In the genomic region with DNA sequence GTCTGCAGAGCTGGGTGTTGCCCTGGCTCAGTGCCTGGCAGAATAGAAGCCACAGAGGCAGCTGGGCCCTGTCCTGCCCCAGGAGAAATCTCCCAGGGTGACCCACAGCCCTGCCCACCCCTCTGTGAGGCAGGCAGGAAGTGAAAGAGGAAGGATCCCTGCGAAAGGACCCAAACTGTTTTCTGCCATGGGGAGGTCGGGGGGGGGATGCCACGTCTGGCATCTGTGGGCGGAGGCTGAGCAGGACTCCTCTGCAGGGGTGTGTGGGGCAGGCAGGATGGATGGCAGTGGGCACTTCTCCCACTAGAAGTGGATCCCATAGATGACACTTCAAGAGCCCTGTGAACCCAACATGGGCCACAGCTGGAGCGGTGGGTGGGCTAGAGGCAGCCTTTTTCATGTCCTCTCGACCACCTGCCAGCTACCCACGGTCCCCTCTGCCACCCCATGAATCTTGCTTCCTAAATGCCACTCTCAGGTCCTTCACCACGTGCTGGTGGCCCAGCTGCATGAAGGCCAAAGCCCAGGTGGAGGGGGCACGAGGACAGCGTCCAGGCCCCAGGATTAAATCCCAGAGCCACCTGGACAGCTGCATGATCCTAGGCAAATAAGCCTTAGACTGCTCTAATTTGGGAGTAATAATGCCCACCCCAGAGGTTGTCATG, we compare ENCODE assay signal across 13 cellular contexts. TPM values are rescaled to one million over a fixed set of nuclear protein-coding genes. Genes with fewer than 3 reads are reported as not detected.
A peak's percentile ranks its signal among the peaks of the same experiment; 100 is the strongest.
DNase-seq lines count a peak whose midpoint lies in the region; ATAC-seq and TF ChIP-seq lines count a peak whose summit lies in the region.
"Had no signal": no experiment of that assay in that cellular context is flagged by ENCODE, and none has a peak within 500 bp of the region (broad histone marks: within the 10 kb centered on the region; RNA-seq: fewer than 3 reads in every experiment).

No MANE protein-coding gene starts in this region.

- H3K27ac ChIP-seq in GM23338 (ENCODE audit: low read depth), result no peak overlapping the region
- no peak overlapping the region for H3K27ac ChIP-seq in smooth muscle cell (ENCODE audit: low read depth)
- H3K27ac ChIP-seq: body of pancreas, heart right ventricle had no signal

- H3K36me3 ChIP-seq in GM23338 (ENCODE audit: insufficient read depth) (no peaks in the 10 kb centered on the region), smooth muscle cell (ENCODE audit: low read depth) (no peaks in the 10 kb centered on the region)
- H3K36me3 ChIP-seq: heart right ventricle had no signal

- peaks cover 28% of the 10 kb centered on the region for H3K27me3 Mint-ChIP-seq in GM23338 (ENCODE audit: insufficient read depth, low read depth, poor library complexity)

- H3K4me3 ChIP-seq in GM23338 (no peak overlapping the region), smooth muscle cell (no peak overlapping the region)
- H3K4me3 ChIP-seq: body of pancreas, heart right ventricle had no signal

- peaks cover 37% of the 10 kb centered on the region for H3K4me1 ChIP-seq in GM23338 (ENCODE audit: insufficient read depth)
- peaks cover 33% of the 10 kb centered on the region for H3K4me1 ChIP-seq in smooth muscle cell (ENCODE audit: low read depth)

- no peaks in the 10 kb centered on the region; the same call in 2 of the 3 replicates for H3K9me3 Mint-ChIP-seq in GM23338
- H3K9me3 Mint-ChIP-seq: activated T-helper 1 cell treated with anti-CD3 and anti-CD28 coated beads, Interleukin-12 subunit alpha, Interleukin-12 subunit beta, Interleukin-2, Interleukin-4 antibody, amounts not matched to agents 30 ng/mL and 10 ng/mL and 1 ng/mL, durations not matched to agents 14 hours and 24 hours and 36 hours had no signal

- no peaks in the 10 kb centered on the region for H3K9me2 ChIP-seq in GM23338 (ENCODE audit: insufficient read depth)

- H3K4me3 Mint-ChIP-seq in GM23338, result no peak overlapping the region
- H3K4me3 Mint-ChIP-seq: activated CD4-positive, alpha-beta T cell treated with anti-CD3 and anti-CD28 coated beads for 36 hours; activated T-helper 1 cell treated with anti-CD3 and anti-CD28 coated beads, Interleukin-12 subunit alpha, Interleukin-12 subunit beta, Interleukin-2, Interleukin-4 antibody, amounts not matched to agents 30 ng/mL and 10 ng/mL and 1 ng/mL, durations not matched to agents 14 hours and 24 hours and 36 hours had no signal

- H3F3A ChIP-seq in GM23338 (replicated peaks; ENCODE audit: low read depth) (peaks cover 11% of the 10 kb centered on the region), smooth muscle cell (ENCODE audit: low read depth) (no peaks in the 10 kb centered on the region)

- H4K20me1 ChIP-seq in GM23338 (replicated peaks; ENCODE audit: insufficient read depth) (peaks cover 3% of the 10 kb centered on the region; the same call in 1 of the 2 replicates), smooth muscle cell (ENCODE audit: low read depth) (no peaks in the 10 kb centered on the region)

- H3K27ac Mint-ChIP-seq in GM23338, result no peak overlapping the region
- H3K27ac Mint-ChIP-seq: activated CD4-positive, alpha-beta T cell treated with anti-CD3 and anti-CD28 coated beads for 36 hours had no signal

- peaks cover 33% of the 10 kb centered on the region for H3K4me1 Mint-ChIP-seq in GM23338

- DNase-seq in Ammon's horn (ENCODE audit: low spot score) (peak; percentile 54), GM23338 (ENCODE audit: low spot score) (no peak), SKM-1 (lab: John Stamatoyannopoulos, UW; ENCODE audit: unreplicated experiment) (peak; percentile 3), midbrain (lab: John Stamatoyannopoulos, UW) (peak; percentile 16), NCI-H510A treated with DMSO at 0.1 percent for 48 hours (lab: John Stamatoyannopoulos, UW) (no peak), NCI-H2081 (lab: John Stamatoyannopoulos, UW) (no peak), smooth muscle cell (lab: John Stamatoyannopoulos, UW; ENCODE audit: unreplicated experiment) (no peak)
- DNase-seq: activated CD4-positive, alpha-beta T cell treated with anti-CD3 and anti-CD28 coated beads for 36 hours; heart right ventricle; MM.1S had no signal

- WGBS in smooth muscle cell (ENCODE audit: low lambda C conversion rate), result 88% methylated on average over 9 of the region's 10 CpGs

- no peak overlapping the region for H3K9ac ChIP-seq in smooth muscle cell (ENCODE audit: low read depth)

- ATAC-seq in GM23338 (no peak), GM19467 (IDR thresholded peaks at IDR 0.05; ENCODE audit: unreplicated experiment) (no peak)
- ATAC-seq: activated CD4-positive, alpha-beta T cell treated with anti-CD3 and anti-CD28 coated beads for 36 hours; body of pancreas had no signal

- H3K4me2 ChIP-seq in GM23338 (peak overlapping the region; percentile 38; the same call in 1 of the 2 replicates), smooth muscle cell (no peak overlapping the region)

- peaks cover 5% of the 10 kb centered on the region for H3K36me3 Mint-ChIP-seq in GM23338 (ENCODE audit: low read depth)

- H2AFZ ChIP-seq in GM23338 (no peak overlapping the region), smooth muscle cell (ENCODE audit: low read depth) (no peak overlapping the region)

- H3K79me2 ChIP-seq in GM23338 (replicated peaks; ENCODE audit: insufficient read depth), result 0 out of 2 replicates have a peak, but pooled peaks cover 3% of the 10 kb centered on the region
- no peaks in the 10 kb centered on the region for H3K79me2 ChIP-seq in smooth muscle cell (ENCODE audit: low read depth)

- no peaks in the 10 kb centered on the region for H3K9me3 ChIP-seq in smooth muscle cell (replicated peaks; ENCODE audit: low read depth)
- H3K9me3 ChIP-seq: body of pancreas, heart right ventricle had no signal

- peaks cover 55% of the 10 kb centered on the region for H3K27me3 ChIP-seq in GM23338 (ENCODE audit: insufficient read depth)
- H3K27me3 ChIP-seq in smooth muscle cell (ENCODE audit: low read depth), result peaks cover 54% of the 10 kb centered on the region

- TF ChIP-seq CTCF in GM23338 (conservative IDR thresholded peaks at IDR 0.05; ENCODE audit: low read depth in 2 of 2) (no peak), smooth muscle cell (IDR thresholded peaks at IDR 0.05; ENCODE audit: borderline replicate concordance, insufficient read depth, poor library complexity, severe bottlenecking) (no peak)

TF ChIP-seq in GM23338, 12 proteins besides CTCF, POLR2A, EP300 and RAD21:
- TF ChIP-seq EZH2phosphoT487 (IDR thresholded peaks at IDR 0.05; ENCODE audit: unreplicated experiment) (no peak), EZH2 (IDR thresholded peaks at IDR 0.05; ENCODE audit: low read depth, unreplicated experiment) (no peak), STAT1 (IDR thresholded peaks at IDR 0.05; ENCODE audit: unreplicated experiment) (no peak), JUNB (IDR thresholded peaks at IDR 0.05; ENCODE audit: unreplicated experiment) (no peak), REST (IDR thresholded peaks at IDR 0.05; ENCODE audit: unreplicated experiment) (no peak)
- TF ChIP-seq, protein P1, sequence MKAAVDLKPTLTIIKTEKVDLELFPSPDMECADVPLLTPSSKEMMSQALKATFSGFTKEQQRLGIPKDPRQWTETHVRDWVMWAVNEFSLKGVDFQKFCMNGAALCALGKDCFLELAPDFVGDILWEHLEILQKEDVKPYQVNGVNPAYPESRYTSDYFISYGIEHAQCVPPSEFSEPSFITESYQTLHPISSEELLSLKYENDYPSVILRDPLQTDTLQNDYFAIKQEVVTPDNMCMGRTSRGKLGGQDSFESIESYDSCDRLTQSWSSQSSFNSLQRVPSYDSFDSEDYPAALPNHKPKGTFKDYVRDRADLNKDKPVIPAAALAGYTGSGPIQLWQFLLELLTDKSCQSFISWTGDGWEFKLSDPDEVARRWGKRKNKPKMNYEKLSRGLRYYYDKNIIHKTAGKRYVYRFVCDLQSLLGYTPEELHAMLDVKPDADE (IDR thresholded peaks at IDR 0.05), result no peak

RNA-seq across cellular contexts. Expression of gene PAPLN, which starts 3.6 kb away (rescaled TPM):
- 11.3 and 13.2 TPM in 2 replicates for total RNA-seq in GM23338 (2014; rRNA removed; shearing (Covaris generic))
- polyA plus RNA-seq in GM23338 (2016; fragmentation: Nextera tagmentation; extraction: Ambion mirVana), result 2.4 and 2.8 TPM in 2 replicates
- total RNA-seq in smooth muscle cell, result 1.5 and 4.3 TPM in 2 replicates
- polyA plus RNA-seq in smooth muscle cell, result 3.3 and 4.3 TPM in 2 replicates

Comparison
In these comparisons a context has a peak if more than half of its experiments do, and no peak if none do; other contexts are left out.
1. DNase-seq: peak in Ammon's horn (single experiment), SKM-1 (single experiment) and midbrain (single experiment); none in GM23338 (single experiment), NCI-H510A treated with DMSO at 0.1 percent for 48 hours (single experiment), NCI-H2081 (0 of 2) and smooth muscle cell (single experiment).